Comparison of ENCODE assay signal across 1 cellular context in genomic region chr19:40443131-40443929, GRCh38.
TF ChIP-seq lines count a peak whose summit lies in the region.

No MANE protein-coding gene starts in this region.

TF ChIP-seq in A549, 52 proteins besides CTCF, POLR2A, EP300 and RAD21 (continued from another document):
- TF ChIP-seq ELK1 (IDR thresholded peaks at IDR 0.05; ENCODE audit: low read depth, low read length), result no peak
- TF ChIP-seq NPAS2 (CRISPR knock-in tag; IDR thresholded peaks at IDR 0.05; ENCODE audit: borderline replicate concordance), result no peak
- peak; percentile 98 for TF ChIP-seq MAZ (IDR thresholded peaks at IDR 0.05; ENCODE audit: borderline replicate concordance, low read depth, low read length)
- peak; percentile 78 for TF ChIP-seq CHD2 (IDR thresholded peaks at IDR 0.05; ENCODE audit: low read length, partially characterized antibody)
- TF ChIP-seq BCL3 (IDR thresholded peaks at IDR 0.05), result no peak
- 0 out of 2 replicates have a peak, but pooled peaks have one; percentile 62 for TF ChIP-seq BHLHE40 (IDR thresholded peaks at IDR 0.05; ENCODE audit: low read depth, low read length)
- TF ChIP-seq RCOR1 (IDR thresholded peaks at IDR 0.05; ENCODE audit: low read depth, low read length), result no peak
- TF ChIP-seq HOXA7 (CRISPR knock-in tag; IDR thresholded peaks at IDR 0.05), result peak; percentile 85
- no peak for TF ChIP-seq KDM1A (IDR thresholded peaks at IDR 0.05; ENCODE audit: low read depth)
- TF ChIP-seq USF2 (IDR thresholded peaks at IDR 0.05), result no peak
- 0 out of 2 replicates have a peak, but pooled peaks have one; percentile 44 for TF ChIP-seq HOXB5 (CRISPR knock-in tag; IDR thresholded peaks at IDR 0.05)
- TF ChIP-seq TFCP2L1 (CRISPR knock-in tag; IDR thresholded peaks at IDR 0.05), result peak; percentile 95
- TF ChIP-seq CEBPB (IDR thresholded peaks at IDR 0.05), result no peak
- TF ChIP-seq HEYL (CRISPR knock-in tag; IDR thresholded peaks at IDR 0.05), result no peak
- no peak; the same call in 1 of the 2 replicates for TF ChIP-seq ESRRA (IDR thresholded peaks at IDR 0.05; ENCODE audit: borderline replicate concordance, low read length)
- TF ChIP-seq ZNF302 (CRISPR knock-in tag; IDR thresholded peaks at IDR 0.05), result no peak
- no peak for TF ChIP-seq ZFP36 (IDR thresholded peaks at IDR 0.05; ENCODE audit: borderline replicate concordance, partially characterized antibody)
- no peak for TF ChIP-seq EHF (CRISPR knock-in tag; IDR thresholded peaks at IDR 0.05)
- TF ChIP-seq HES2 (IDR thresholded peaks at IDR 0.05), result no peak
- no peak for TF ChIP-seq CBX8 (IDR thresholded peaks at IDR 0.05)
- TF ChIP-seq FOSL2 (IDR thresholded peaks at IDR 0.05), result no peak
- peak; percentile 11; the same call in 1 of the 2 replicates for TF ChIP-seq FOSL2 (CRISPR knock-in tag; IDR thresholded peaks at IDR 0.05)
- TF ChIP-seq JUNB (IDR thresholded peaks at IDR 0.05), result no peak
- no peak for TF ChIP-seq HDAC2 (IDR thresholded peaks at IDR 0.05)
- TF ChIP-seq MYC (IDR thresholded peaks at IDR 0.05; ENCODE audit: borderline replicate concordance, low read length), result peak; percentile 90
- peak; percentile 96 for TF ChIP-seq POLR2AphosphoS2 (conservative IDR thresholded peaks at IDR 0.05; ENCODE audit: low read length)
- TF ChIP-seq E2F6 (IDR thresholded peaks at IDR 0.05; ENCODE audit: borderline replicate concordance, low read depth), result peak; percentile 67
- no peak; the same call in 1 of the 2 replicates for TF ChIP-seq SREBF2 (IDR thresholded peaks at IDR 0.05)
- no peak for TF ChIP-seq RNF2 (IDR thresholded peaks at IDR 0.05; ENCODE audit: borderline replicate concordance, low read depth)
- TF ChIP-seq REST (IDR thresholded peaks at IDR 0.05), result no peak; the same call in 1 of the 2 replicates
- TF ChIP-seq TP53 (CRISPR knock-in tag; IDR thresholded peaks at IDR 0.05), result 0 out of 2 replicates have a peak, but pooled peaks have one; percentile 1
- TF ChIP-seq RFX5 (IDR thresholded peaks at IDR 0.05), result no peak; the same call in 1 of the 2 replicates
- no peak for TF ChIP-seq HOXB13 (CRISPR knock-in tag; IDR thresholded peaks at IDR 0.05; ENCODE audit: low read depth)
